In the genomic region with DNA sequence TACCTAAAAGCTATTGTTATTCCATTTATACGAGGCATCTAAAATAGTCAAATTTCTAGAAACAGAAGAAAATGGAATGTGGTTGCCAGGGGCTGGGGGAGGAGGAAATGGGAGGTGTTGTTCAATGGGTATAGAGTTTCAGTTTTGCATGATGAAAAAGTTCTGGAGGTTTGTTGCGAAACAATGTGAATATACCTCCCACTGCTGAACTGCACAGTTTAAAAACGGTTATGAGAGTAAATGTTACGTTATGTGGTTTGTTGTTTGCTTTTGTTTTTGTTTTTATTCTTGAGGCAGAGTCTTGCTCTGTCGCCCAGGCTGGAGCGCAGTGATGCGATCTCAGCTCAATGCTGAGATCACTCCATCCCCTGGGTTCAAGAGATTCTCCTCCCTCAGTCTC, we compare ENCODE assay signal across 17 cellular contexts.
A peak's percentile ranks its signal among the peaks of the same experiment; 100 is the strongest.
DNase-seq lines count a peak whose midpoint lies in the region; ATAC-seq and TF ChIP-seq lines count a peak whose summit lies in the region.
"Had no signal": no experiment of that assay in that cellular context is flagged by ENCODE, and none has a peak within 500 bp of the region (broad histone marks: within the 10 kb centered on the region; RNA-seq: fewer than 3 reads in every experiment).

No MANE protein-coding gene starts in this region.

- peak; percentile 8 for DNase-seq in activated CD8-positive, alpha-beta T cell treated with anti-CD3 and anti-CD28 coated beads for 36 hours
- DNase-seq in activated CD8-positive, alpha-beta T cell treated with anti-CD3 and anti-CD28 coated beads, Interleukin-2, amount 10 ng/mL, durations not matched to agents 7 days and 5 days, result no peak
- DNase-seq in IMR-90, result no peak
- no peak for DNase-seq in nephron progenitor cell
- no peak for DNase-seq in endodermal cell
- no peak for DNase-seq in left colon
- DNase-seq in activated CD8-positive, alpha-beta memory T cell treated with anti-CD3 and anti-CD28 coated beads for 24 hours, result no peak
- DNase-seq: activated CD4-positive, CD25-positive, alpha-beta regulatory T cell treated with anti-CD3 and anti-CD28 coated beads, Interleukin-2, amount 50 U/mL, for 72 hours; DMS79; left lung; NCI-H524 treated with DMSO at 0.1 percent for 48 hours; upper lobe of left lung had no signal

- peaks cover 51% of the 10 kb centered on the region for H3K27me3 Mint-ChIP-seq in activated CD8-positive, alpha-beta T cell treated with anti-CD3 and anti-CD28 coated beads for 36 hours
- H3K27me3 Mint-ChIP-seq in activated CD8-positive, alpha-beta T cell treated with anti-CD3 and anti-CD28 coated beads, Interleukin-2, amount 10 ng/mL, durations not matched to agents 7 days and 5 days (ENCODE audit: low read depth), result peaks cover 30% of the 10 kb centered on the region
- peaks cover 48% of the 10 kb centered on the region for H3K27me3 Mint-ChIP-seq in T-helper 1 cell treated with Interleukin-12 subunit alpha and Interleukin-12 subunit beta and Interleukin-4 antibody, amounts not matched to agents 30 μg/mL and 1 μg/mL, for 36 hours (ENCODE audit: low read depth)
- H3K27me3 Mint-ChIP-seq in nephron progenitor cell (ENCODE audit: low read depth, poor library complexity), result no peaks in the 10 kb centered on the region
- no peaks in the 10 kb centered on the region for H3K27me3 Mint-ChIP-seq in endodermal cell (ENCODE audit: insufficient read depth)

- no peak for TF ChIP-seq CTCF in activated CD8-positive, alpha-beta T cell treated with anti-CD3 and anti-CD28 coated beads for 36 hours (IDR thresholded peaks at IDR 0.05)
- TF ChIP-seq CTCF in IMR-90 (conservative IDR thresholded peaks at IDR 0.05; ENCODE audit: low read depth, low read length) (no peak), nephron progenitor cell (IDR thresholded peaks at IDR 0.05) (no peak), endodermal cell (conservative IDR thresholded peaks at IDR 0.05) (no peak)

- peaks cover 11% of the 10 kb centered on the region for H3K27me3 ChIP-seq in IMR-90 (ENCODE audit: control insufficient read depth, insufficient read depth, low read length)
- no peaks in the 10 kb centered on the region for H3K27me3 ChIP-seq in endodermal cell (ENCODE audit: control insufficient read depth, insufficient read depth, low read length, poor library complexity, severe bottlenecking)
- H3K27me3 ChIP-seq: upper lobe of left lung had no signal

- H4K5ac ChIP-seq in IMR-90 (ENCODE audit: low read depth, low read length), result no peak overlapping the region

- no peak overlapping the region for H2BK15ac ChIP-seq in IMR-90 (ENCODE audit: low read depth, low read length)

- H3K56ac ChIP-seq in IMR-90 (ENCODE audit: extremely low read depth, insufficient read depth, low read length), result no peak overlapping the region

- no peak overlapping the region for H3K4me3 ChIP-seq in IMR-90 (ENCODE audit: insufficient read depth, low read depth, low read length)
- no peak overlapping the region for H3K4me3 ChIP-seq in endodermal cell (ENCODE audit: low read length)
- H3K4me3 ChIP-seq: left lung, SK-N-MC, upper lobe of left lung had no signal

- no peak for TF ChIP-seq POLR2A in IMR-90 (IDR thresholded peaks at IDR 0.05; ENCODE audit: low read depth, low read length)

- no peak overlapping the region for H2AFZ ChIP-seq in IMR-90 (replicated peaks; ENCODE audit: low read length, poor library complexity)

- BruUV-seq in IMR-90 (replicated peaks; lab: Mats Ljungman, UMichigan), result no TSS peak

- no peaks in the 10 kb centered on the region for H3K9me3 Mint-ChIP-seq in activated CD8-positive, alpha-beta T cell treated with anti-CD3 and anti-CD28 coated beads for 36 hours
- no peaks in the 10 kb centered on the region for H3K9me3 Mint-ChIP-seq in activated CD8-positive, alpha-beta T cell treated with anti-CD3 and anti-CD28 coated beads, Interleukin-2, amount 10 ng/mL, durations not matched to agents 7 days and 5 days (ENCODE audit: insufficient read depth)
- H3K9me3 Mint-ChIP-seq in T-helper 1 cell treated with Interleukin-12 subunit alpha and Interleukin-12 subunit beta and Interleukin-4 antibody, amounts not matched to agents 30 μg/mL and 1 μg/mL, for 36 hours, result no peaks in the 10 kb centered on the region
- H3K9me3 Mint-ChIP-seq in nephron progenitor cell, result no peaks in the 10 kb centered on the region
- H3K9me3 Mint-ChIP-seq in endodermal cell, result no peaks in the 10 kb centered on the region
- H3K9me3 Mint-ChIP-seq: activated naive CD4-positive, alpha-beta T cell treated with anti-CD3 and anti-CD28 coated beads, Interleukin-2, amount 50 U/mL, for 72 hours; dendritic cell treated with granulocyte-macrophage colony-stimulating factor and Interleukin-4, amounts not matched to agents 40 ng/mL and 50 ng/mL, for 4 days; neural crest cell had no signal

- in situ Hi-C loops in IMR-90 (cut with MboI; ENCODE audit: low sequenced_read_pairs), result no loop called here

- intact Hi-C loops in activated CD8-positive, alpha-beta T cell treated with anti-CD3 and anti-CD28 coated beads for 36 hours (cut with micrococcal nuclease), result no loop called here
- intact Hi-C loops in IMR-90 (cut with micrococcal nuclease), result no loop called here
- intact Hi-C loops in left colon (cut with DNase I, micrococcal nuclease), result no loop called here

- no peak overlapping the region for H2AK9ac ChIP-seq in IMR-90 (replicated peaks; ENCODE audit: low read depth, low read length, poor library complexity)

- H3K4me3 Mint-ChIP-seq in activated CD8-positive, alpha-beta T cell treated with anti-CD3 and anti-CD28 coated beads for 36 hours, result no peak overlapping the region
- no peak overlapping the region for H3K4me3 Mint-ChIP-seq in activated CD8-positive, alpha-beta T cell treated with anti-CD3 and anti-CD28 coated beads, Interleukin-2, amount 10 ng/mL, durations not matched to agents 7 days and 5 days
- peak overlapping the region; percentile 8 for H3K4me3 Mint-ChIP-seq in T-helper 1 cell treated with Interleukin-12 subunit alpha and Interleukin-12 subunit beta and Interleukin-4 antibody, amounts not matched to agents 30 μg/mL and 1 μg/mL, for 36 hours
- H3K4me3 Mint-ChIP-seq in nephron progenitor cell, result no peak overlapping the region
- H3K4me3 Mint-ChIP-seq in endodermal cell, result no peak overlapping the region
- H3K4me3 Mint-ChIP-seq: dendritic cell treated with granulocyte-macrophage colony-stimulating factor and Interleukin-4, amounts not matched to agents 40 ng/mL and 50 ng/mL, for 4 days; neural crest cell had no signal

- H3K9me3 ChIP-seq in IMR-90 (ENCODE audit: control insufficient read depth, insufficient read depth, low read length) (no peaks in the 10 kb centered on the region), endodermal cell (ENCODE audit: control insufficient read depth, low read length) (no peaks in the 10 kb centered on the region)
- H3K9me3 ChIP-seq: left lung, upper lobe of left lung had no signal

- ATAC-seq in activated CD8-positive, alpha-beta T cell treated with anti-CD3 and anti-CD28 coated beads for 36 hours, result peak; percentile 34
- no peak for ATAC-seq in activated CD8-positive, alpha-beta T cell treated with anti-CD3 and anti-CD28 coated beads, Interleukin-2, amount 10 ng/mL, durations not matched to agents 7 days and 5 days
- ATAC-seq in IMR-90 (ENCODE audit: low read depth) (no peak), left colon (no peak)
- ATAC-seq: left lung had no signal

- H3K36me3 ChIP-seq in IMR-90 (ENCODE audit: control insufficient read depth, insufficient read depth, low read length) (no peaks in the 10 kb centered on the region), endodermal cell (ENCODE audit: control insufficient read depth, insufficient read depth, low read length) (no peaks in the 10 kb centered on the region)
- H3K36me3 ChIP-seq: left lung, upper lobe of left lung had no signal

- H3K36me3 Mint-ChIP-seq in activated CD8-positive, alpha-beta T cell treated with anti-CD3 and anti-CD28 coated beads for 36 hours (ENCODE audit: low read depth), result no peaks in the 10 kb centered on the region
- H3K36me3 Mint-ChIP-seq in activated CD8-positive, alpha-beta T cell treated with anti-CD3 and anti-CD28 coated beads, Interleukin-2, amount 10 ng/mL, durations not matched to agents 7 days and 5 days (ENCODE audit: low read depth), result no peaks in the 10 kb centered on the region
- H3K36me3 Mint-ChIP-seq in T-helper 1 cell treated with Interleukin-12 subunit alpha and Interleukin-12 subunit beta and Interleukin-4 antibody, amounts not matched to agents 30 μg/mL and 1 μg/mL, for 36 hours (ENCODE audit: low read depth), result no peaks in the 10 kb centered on the region
- no peaks in the 10 kb centered on the region for H3K36me3 Mint-ChIP-seq in nephron progenitor cell (ENCODE audit: low read depth)
- no peaks in the 10 kb centered on the region for H3K36me3 Mint-ChIP-seq in endodermal cell (ENCODE audit: low read depth)
- H3K36me3 Mint-ChIP-seq: activated naive CD4-positive, alpha-beta T cell treated with anti-CD3 and anti-CD28 coated beads, Interleukin-2, amount 50 U/mL, for 72 hours had no signal

- H3K4me1 ChIP-seq in IMR-90 (ENCODE audit: control insufficient read depth, insufficient read depth, low read length) (no peaks in the 10 kb centered on the region), endodermal cell (ENCODE audit: control insufficient read depth, insufficient read depth, low read length) (no peaks in the 10 kb centered on the region)
- H3K4me1 ChIP-seq: left lung, upper lobe of left lung had no signal

- no peak overlapping the region for H2BK120ac ChIP-seq in IMR-90 (ENCODE audit: low read depth, low read length)

- TF ChIP-seq RAD21 in IMR-90 (IDR thresholded peaks at IDR 0.05; ENCODE audit: low read length), result no peak

- H3K4me1 Mint-ChIP-seq in activated CD8-positive, alpha-beta T cell treated with anti-CD3 and anti-CD28 coated beads for 36 hours (ENCODE audit: low read depth), result peaks cover 9% of the 10 kb centered on the region
- peaks cover 6% of the 10 kb centered on the region for H3K4me1 Mint-ChIP-seq in activated CD8-positive, alpha-beta T cell treated with anti-CD3 and anti-CD28 coated beads, Interleukin-2, amount 10 ng/mL, durations not matched to agents 7 days and 5 days (ENCODE audit: low read depth)
- H3K4me1 Mint-ChIP-seq in T-helper 1 cell treated with Interleukin-12 subunit alpha and Interleukin-12 subunit beta and Interleukin-4 antibody, amounts not matched to agents 30 μg/mL and 1 μg/mL, for 36 hours (ENCODE audit: low read depth), result peaks cover 10% of the 10 kb centered on the region
- H3K4me1 Mint-ChIP-seq in nephron progenitor cell, result peaks cover 52% of the 10 kb centered on the region
- peaks cover 14% of the 10 kb centered on the region for H3K4me1 Mint-ChIP-seq in endodermal cell

- POLR2A ChIA-PET in activated CD8-positive, alpha-beta T cell treated with anti-CD3 and anti-CD28 coated beads for 36 hours (lab: Charles Lee), result no interaction called here
- POLR2A ChIA-PET in activated CD8-positive, alpha-beta T cell treated with anti-CD3 and anti-CD28 coated beads, Interleukin-2, amount 10 ng/mL, durations not matched to agents 7 days and 5 days (lab: Charles Lee), result no interaction called here
- POLR2A ChIA-PET in IMR-90 (lab: Charles Lee; ENCODE audit: unreplicated experiment), result no interaction called here

- no peak overlapping the region for H3K4me2 ChIP-seq in IMR-90 (ENCODE audit: low read depth, low read length)

- no peaks in the 10 kb centered on the region for H3K79me1 ChIP-seq in IMR-90 (ENCODE audit: low read depth in 1 of 2, low read length in 2 of 2)

- H3K9ac ChIP-seq in IMR-90 (ENCODE audit: low read depth, low read length) (no peak overlapping the region), endodermal cell (ENCODE audit: extremely low read depth, low read length, poor library complexity, severe bottlenecking) (no peak overlapping the region)

- no CpG with 5 or more reads among the region's 7 CpGs for WGBS in IMR-90 (ENCODE audit: extremely low coverage in 2 of 2, insufficient read length in 1 of 2), 2 experiments
- whole genome bisulfite sequencing in endodermal cell (ENCODE audit: insufficient coverage in 1 of 2, insufficient read length in 1 of 2), 2 experiments, result 92 to 97% methylated on average over 4 to 7 of the region's 7 CpGs

- no peak overlapping the region for H4K8ac ChIP-seq in IMR-90 (ENCODE audit: low read depth in 2 of 2, low read length in 2 of 2)

- H3K4ac ChIP-seq in IMR-90 (ENCODE audit: low read depth, low read length), result no peak overlapping the region

- no peak overlapping the region for H3K27ac ChIP-seq in IMR-90 (ENCODE audit: insufficient read depth, low read length)
- H3K27ac ChIP-seq in endodermal cell (ENCODE audit: low read depth, low read length), result no peak overlapping the region
- H3K27ac ChIP-seq: left lung, SK-N-MC, upper lobe of left lung had no signal

- no peak overlapping the region for H2AK5ac ChIP-seq in IMR-90 (ENCODE audit: low read depth, low read length)

- no peaks in the 10 kb centered on the region for H4K20me1 ChIP-seq in IMR-90 (ENCODE audit: insufficient read depth, low read length)

- CTCF ChIA-PET in activated CD8-positive, alpha-beta T cell treated with anti-CD3 and anti-CD28 coated beads for 36 hours (lab: Charles Lee), result interaction anchor here (2.0 kb wide), 1 partner anchor 250 kb away, joined by 5 read pairs; no protein-coding TSS in a partner anchor
- CTCF ChIA-PET in activated CD8-positive, alpha-beta T cell treated with anti-CD3 and anti-CD28 coated beads, Interleukin-2, amount 10 ng/mL, durations not matched to agents 7 days and 5 days (lab: Charles Lee), result no interaction called here
- CTCF ChIA-PET in IMR-90 (lab: Yijun Ruan, JAX), result no interaction called here

- dilution Hi-C loops in IMR-90 (cut with HindIII; ENCODE audit: low sequenced_read_pairs, unreplicated experiment), result no loop called here

- H3K9me1 ChIP-seq in IMR-90 (ENCODE audit: insufficient read depth, low read length), result no peaks in the 10 kb centered on the region

- H2BK20ac ChIP-seq in IMR-90 (ENCODE audit: low read depth, low read length), result no peak overlapping the region

- H3K14ac ChIP-seq in IMR-90 (replicated peaks; ENCODE audit: low read depth, low read length), result no peak overlapping the region

- H3K27ac Mint-ChIP-seq in activated CD8-positive, alpha-beta T cell treated with anti-CD3 and anti-CD28 coated beads for 36 hours, result no peak overlapping the region
- H3K27ac Mint-ChIP-seq in activated CD8-positive, alpha-beta T cell treated with anti-CD3 and anti-CD28 coated beads, Interleukin-2, amount 10 ng/mL, durations not matched to agents 7 days and 5 days, result no peak overlapping the region
- peak overlapping the region; percentile 17 for H3K27ac Mint-ChIP-seq in T-helper 1 cell treated with Interleukin-12 subunit alpha and Interleukin-12 subunit beta and Interleukin-4 antibody, amounts not matched to agents 30 μg/mL and 1 μg/mL, for 36 hours
- H3K27ac Mint-ChIP-seq in nephron progenitor cell (peak overlapping the region; percentile 12), endodermal cell (no peak overlapping the region)
- H3K27ac Mint-ChIP-seq: activated naive CD4-positive, alpha-beta T cell treated with anti-CD3 and anti-CD28 coated beads, Interleukin-2, amount 50 U/mL, for 72 hours; dendritic cell treated with granulocyte-macrophage colony-stimulating factor and Interleukin-4, amounts not matched to agents 40 ng/mL and 50 ng/mL, for 4 days had no signal

- H2BK5ac ChIP-seq in IMR-90 (ENCODE audit: low read depth, low read length, poor library complexity, severe bottlenecking), result no peak overlapping the region

- no peak overlapping the region for H4K91ac ChIP-seq in IMR-90 (ENCODE audit: insufficient read depth, low read depth, low read length)

- H3K23ac ChIP-seq in IMR-90 (ENCODE audit: low read depth, low read length), result no peak overlapping the region

- H3K18ac ChIP-seq in IMR-90 (ENCODE audit: low read depth, low read length), result no peak overlapping the region

Comparison
In these comparisons a context has a peak if more than half of its experiments do, and no peak if none do; other contexts are left out.
1. H3K27ac Mint-ChIP-seq: peak in T-helper 1 cell treated with Interleukin-12 subunit alpha and Interleukin-12 subunit beta and Interleukin-4 antibody, amounts not matched to agents 30 μg/mL and 1 μg/mL, for 36 hours (single experiment) and nephron progenitor cell (single experiment); none in activated CD8-positive, alpha-beta T cell treated with anti-CD3 and anti-CD28 coated beads for 36 hours (single experiment), activated CD8-positive, alpha-beta T cell treated with anti-CD3 and anti-CD28 coated beads, Interleukin-2, amount 10 ng/mL, durations not matched to agents 7 days and 5 days (single experiment) and endodermal cell (single experiment).